ENCODE assay signal across 1 cellular context in the genomic region with DNA sequence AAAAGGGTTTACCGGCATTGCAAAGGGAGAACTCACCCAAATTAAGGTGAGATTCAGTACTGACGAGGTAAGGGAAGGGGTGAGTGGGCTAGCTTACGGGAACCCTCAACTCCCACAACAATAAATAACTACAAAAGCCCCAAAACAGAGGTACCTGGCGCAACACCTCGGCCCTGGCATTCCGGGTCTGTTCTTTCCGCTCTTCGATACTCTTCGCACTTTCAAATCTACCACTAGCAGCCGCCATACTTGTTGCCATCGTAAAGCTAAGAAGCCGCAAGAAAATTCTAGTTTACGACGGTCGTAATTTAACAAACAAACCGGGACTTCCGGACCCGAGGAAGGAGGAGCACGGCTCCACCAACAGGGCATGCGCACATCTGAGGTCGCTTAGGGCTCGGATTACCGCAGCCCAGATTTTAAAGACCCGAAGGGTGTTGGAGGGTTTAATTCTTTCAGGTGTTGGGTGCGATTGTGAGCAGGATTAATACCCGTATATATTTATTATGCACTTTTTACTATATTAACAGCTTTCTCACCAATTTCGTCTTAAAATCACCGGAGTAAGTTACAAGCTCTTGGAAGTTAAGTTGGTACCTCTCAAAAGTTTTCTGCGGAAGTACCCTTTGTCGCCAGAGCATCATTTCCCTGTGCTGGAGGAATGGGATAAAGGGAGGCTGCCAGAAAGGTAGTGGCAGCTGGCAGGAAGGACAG.
A peak's percentile ranks its signal among the peaks of the same experiment; 100 is the strongest.
TF ChIP-seq lines count a peak whose summit lies in the region.

A gene (minus strand): TSS at position 268 of the 714 bp plus-strand sequence. CDS start 9 bp downstream, at position 259.

TF ChIP-seq in GM12878, 131 proteins besides CTCF, POLR2A, EP300 and RAD21 (continued from another document and continues in another):
- TF ChIP-seq, protein P1, sequence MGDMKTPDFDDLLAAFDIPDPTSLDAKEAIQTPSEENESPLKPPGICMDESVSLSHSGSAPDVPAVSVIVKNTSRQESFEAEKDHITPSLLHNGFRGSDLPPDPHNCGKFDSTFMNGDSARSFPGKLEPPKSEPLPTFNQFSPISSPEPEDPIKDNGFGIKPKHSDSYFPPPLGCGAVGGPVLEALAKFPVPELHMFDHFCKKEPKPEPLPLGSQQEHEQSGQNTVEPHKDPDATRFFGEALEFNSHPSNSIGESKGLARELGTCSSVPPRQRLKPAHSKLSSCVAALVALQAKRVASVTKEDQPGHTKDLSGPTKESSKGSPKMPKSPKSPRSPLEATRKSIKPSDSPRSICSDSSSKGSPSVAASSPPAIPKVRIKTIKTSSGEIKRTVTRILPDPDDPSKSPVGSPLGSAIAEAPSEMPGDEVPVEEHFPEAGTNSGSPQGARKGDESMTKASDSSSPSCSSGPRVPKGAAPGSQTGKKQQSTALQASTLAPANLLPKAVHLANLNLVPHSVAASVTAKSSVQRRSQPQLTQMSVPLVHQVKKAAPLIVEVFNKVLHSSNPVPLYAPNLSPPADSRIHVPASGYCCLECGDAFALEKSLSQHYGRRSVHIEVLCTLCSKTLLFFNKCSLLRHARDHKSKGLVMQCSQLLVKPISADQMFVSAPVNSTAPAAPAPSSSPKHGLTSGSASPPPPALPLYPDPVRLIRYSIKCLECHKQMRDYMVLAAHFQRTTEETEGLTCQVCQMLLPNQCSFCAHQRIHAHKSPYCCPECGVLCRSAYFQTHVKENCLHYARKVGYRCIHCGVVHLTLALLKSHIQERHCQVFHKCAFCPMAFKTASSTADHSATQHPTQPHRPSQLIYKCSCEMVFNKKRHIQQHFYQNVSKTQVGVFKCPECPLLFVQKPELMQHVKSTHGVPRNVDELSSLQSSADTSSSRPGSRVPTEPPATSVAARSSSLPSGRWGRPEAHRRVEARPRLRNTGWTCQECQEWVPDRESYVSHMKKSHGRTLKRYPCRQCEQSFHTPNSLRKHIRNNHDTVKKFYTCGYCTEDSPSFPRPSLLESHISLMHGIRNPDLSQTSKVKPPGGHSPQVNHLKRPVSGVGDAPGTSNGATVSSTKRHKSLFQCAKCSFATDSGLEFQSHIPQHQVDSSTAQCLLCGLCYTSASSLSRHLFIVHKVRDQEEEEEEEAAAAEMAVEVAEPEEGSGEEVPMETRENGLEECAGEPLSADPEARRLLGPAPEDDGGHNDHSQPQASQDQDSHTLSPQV (IDR thresholded peaks at IDR 0.05), result no peak
- no peak for TF ChIP-seq STAT1 (conservative IDR thresholded peaks at IDR 0.05)
- TF ChIP-seq CREB1 (IDR thresholded peaks at IDR 0.05; ENCODE audit: low read depth), result peak; percentile 65
- TF ChIP-seq CBFB (IDR thresholded peaks at IDR 0.05; ENCODE audit: low read depth), result peak; percentile 75
- TF ChIP-seq, protein P2, sequence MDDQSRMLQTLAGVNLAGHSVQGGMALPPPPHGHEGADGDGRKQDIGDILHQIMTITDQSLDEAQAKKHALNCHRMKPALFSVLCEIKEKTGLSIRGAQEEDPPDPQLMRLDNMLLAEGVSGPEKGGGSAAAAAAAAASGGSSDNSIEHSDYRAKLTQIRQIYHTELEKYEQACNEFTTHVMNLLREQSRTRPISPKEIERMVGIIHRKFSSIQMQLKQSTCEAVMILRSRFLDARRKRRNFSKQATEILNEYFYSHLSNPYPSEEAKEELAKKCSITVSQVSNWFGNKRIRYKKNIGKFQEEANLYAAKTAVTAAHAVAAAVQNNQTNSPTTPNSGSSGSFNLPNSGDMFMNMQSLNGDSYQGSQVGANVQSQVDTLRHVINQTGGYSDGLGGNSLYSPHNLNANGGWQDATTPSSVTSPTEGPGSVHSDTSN (IDR thresholded peaks at IDR 0.05; ENCODE audit: insufficient replicate concordance, low read depth, low read length), result no peak
- TF ChIP-seq BRCA1 (IDR thresholded peaks at IDR 0.05; ENCODE audit: low read depth, low read length), result no peak
- TF ChIP-seq YBX1 (IDR thresholded peaks at IDR 0.05), result no peak
- no peak for TF ChIP-seq SPI1 (IDR thresholded peaks at IDR 0.05; ENCODE audit: borderline replicate concordance, insufficient read depth, low read depth, low read length)
- peak; percentile 94 for TF ChIP-seq POLR2AphosphoS5 (IDR thresholded peaks at IDR 0.05; ENCODE audit: low read length)
- TF ChIP-seq RCOR1 (conservative IDR thresholded peaks at IDR 0.05; ENCODE audit: low read depth, low read length), result no peak
- TF ChIP-seq SP1 (IDR thresholded peaks at IDR 0.05; ENCODE audit: low read depth, low read length), result no peak
- TF ChIP-seq ATF7 (IDR thresholded peaks at IDR 0.05; ENCODE audit: low read depth), result peak; percentile 51
- TF ChIP-seq ZNF622 (IDR thresholded peaks at IDR 0.05), result no peak
- no peak for TF ChIP-seq HDAC6 (IDR thresholded peaks at IDR 0.05; ENCODE audit: unreplicated experiment)
- TF ChIP-seq, protein P3, sequence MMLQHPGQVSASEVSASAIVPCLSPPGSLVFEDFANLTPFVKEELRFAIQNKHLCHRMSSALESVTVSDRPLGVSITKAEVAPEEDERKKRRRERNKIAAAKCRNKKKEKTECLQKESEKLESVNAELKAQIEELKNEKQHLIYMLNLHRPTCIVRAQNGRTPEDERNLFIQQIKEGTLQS (IDR thresholded peaks at IDR 0.05; ENCODE audit: borderline replicate concordance, extremely low read depth, low read depth, low read length), result peak; percentile 93
- TF ChIP-seq SMC3 (IDR thresholded peaks at IDR 0.05; ENCODE audit: borderline replicate concordance, low read length), result no peak
- TF ChIP-seq ZNF384 (IDR thresholded peaks at IDR 0.05; ENCODE audit: borderline replicate concordance, low read depth, low read length), result no peak
- TF ChIP-seq CEBPB (IDR thresholded peaks at IDR 0.05; ENCODE audit: borderline replicate concordance in 1 of 2, low read depth in 2 of 2, low read length in 2 of 2), result no peak
- 0 out of 2 replicates have a peak, but pooled peaks have one; percentile 34 for TF ChIP-seq TARDBP (IDR thresholded peaks at IDR 0.05; ENCODE audit: borderline replicate concordance)
- no peak for TF ChIP-seq CHD4 (IDR thresholded peaks at IDR 0.05)
- no peak for TF ChIP-seq NR2C2 (IDR thresholded peaks at IDR 0.05; ENCODE audit: borderline replicate concordance, control insufficient read depth, insufficient read length, low read depth)
- TF ChIP-seq, protein P4, sequence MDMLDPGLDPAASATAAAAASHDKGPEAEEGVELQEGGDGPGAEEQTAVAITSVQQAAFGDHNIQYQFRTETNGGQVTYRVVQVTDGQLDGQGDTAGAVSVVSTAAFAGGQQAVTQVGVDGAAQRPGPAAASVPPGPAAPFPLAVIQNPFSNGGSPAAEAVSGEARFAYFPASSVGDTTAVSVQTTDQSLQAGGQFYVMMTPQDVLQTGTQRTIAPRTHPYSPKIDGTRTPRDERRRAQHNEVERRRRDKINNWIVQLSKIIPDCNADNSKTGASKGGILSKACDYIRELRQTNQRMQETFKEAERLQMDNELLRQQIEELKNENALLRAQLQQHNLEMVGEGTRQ (IDR thresholded peaks at IDR 0.05; ENCODE audit: borderline replicate concordance, low read depth, low read length), result no peak
- no peak for TF ChIP-seq SUPT20H (IDR thresholded peaks at IDR 0.05; ENCODE audit: borderline replicate concordance, control insufficient read depth, low read depth, low read length)
- no peak for TF ChIP-seq BMI1 (IDR thresholded peaks at IDR 0.05; ENCODE audit: borderline replicate concordance)
- TF ChIP-seq BHLHE40 (IDR thresholded peaks at IDR 0.05; ENCODE audit: borderline replicate concordance in 1 of 2, low read depth in 2 of 2, low read length in 1 of 2), result 0 out of 4 replicates have a peak, but pooled peaks of 1 of the 2 experiments have one; percentile 13
- TF ChIP-seq SRF (IDR thresholded peaks at IDR 0.05; ENCODE audit: low read depth in 2 of 2, low read length in 2 of 2), result 0 out of 4 replicates have a peak, but pooled peaks of 1 of the 2 experiments have one; percentile 38
- TF ChIP-seq STAT3 (IDR thresholded peaks at IDR 0.05; ENCODE audit: low read depth, low read length), result no peak
- TF ChIP-seq NFXL1 (IDR thresholded peaks at IDR 0.05; ENCODE audit: borderline replicate concordance), result no peak
- TF ChIP-seq, protein P5, sequence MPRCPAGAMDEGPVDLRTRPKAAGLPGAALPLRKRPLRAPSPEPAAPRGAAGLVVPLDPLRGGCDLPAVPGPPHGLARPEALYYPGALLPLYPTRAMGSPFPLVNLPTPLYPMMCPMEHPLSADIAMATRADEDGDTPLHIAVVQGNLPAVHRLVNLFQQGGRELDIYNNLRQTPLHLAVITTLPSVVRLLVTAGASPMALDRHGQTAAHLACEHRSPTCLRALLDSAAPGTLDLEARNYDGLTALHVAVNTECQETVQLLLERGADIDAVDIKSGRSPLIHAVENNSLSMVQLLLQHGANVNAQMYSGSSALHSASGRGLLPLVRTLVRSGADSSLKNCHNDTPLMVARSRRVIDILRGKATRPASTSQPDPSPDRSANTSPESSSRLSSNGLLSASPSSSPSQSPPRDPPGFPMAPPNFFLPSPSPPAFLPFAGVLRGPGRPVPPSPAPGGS (IDR thresholded peaks at IDR 0.05; ENCODE audit: borderline replicate concordance, insufficient read depth, low read depth, low read length, poor library complexity, severe bottlenecking), result no peak
- TF ChIP-seq WRNIP1 (IDR thresholded peaks at IDR 0.05; ENCODE audit: borderline replicate concordance, low read depth, low read length), result no peak
- TF ChIP-seq TAF1 (IDR thresholded peaks at IDR 0.05; ENCODE audit: borderline replicate concordance, low read depth, low read length), result peak; percentile 99
- TF ChIP-seq, protein P6, sequence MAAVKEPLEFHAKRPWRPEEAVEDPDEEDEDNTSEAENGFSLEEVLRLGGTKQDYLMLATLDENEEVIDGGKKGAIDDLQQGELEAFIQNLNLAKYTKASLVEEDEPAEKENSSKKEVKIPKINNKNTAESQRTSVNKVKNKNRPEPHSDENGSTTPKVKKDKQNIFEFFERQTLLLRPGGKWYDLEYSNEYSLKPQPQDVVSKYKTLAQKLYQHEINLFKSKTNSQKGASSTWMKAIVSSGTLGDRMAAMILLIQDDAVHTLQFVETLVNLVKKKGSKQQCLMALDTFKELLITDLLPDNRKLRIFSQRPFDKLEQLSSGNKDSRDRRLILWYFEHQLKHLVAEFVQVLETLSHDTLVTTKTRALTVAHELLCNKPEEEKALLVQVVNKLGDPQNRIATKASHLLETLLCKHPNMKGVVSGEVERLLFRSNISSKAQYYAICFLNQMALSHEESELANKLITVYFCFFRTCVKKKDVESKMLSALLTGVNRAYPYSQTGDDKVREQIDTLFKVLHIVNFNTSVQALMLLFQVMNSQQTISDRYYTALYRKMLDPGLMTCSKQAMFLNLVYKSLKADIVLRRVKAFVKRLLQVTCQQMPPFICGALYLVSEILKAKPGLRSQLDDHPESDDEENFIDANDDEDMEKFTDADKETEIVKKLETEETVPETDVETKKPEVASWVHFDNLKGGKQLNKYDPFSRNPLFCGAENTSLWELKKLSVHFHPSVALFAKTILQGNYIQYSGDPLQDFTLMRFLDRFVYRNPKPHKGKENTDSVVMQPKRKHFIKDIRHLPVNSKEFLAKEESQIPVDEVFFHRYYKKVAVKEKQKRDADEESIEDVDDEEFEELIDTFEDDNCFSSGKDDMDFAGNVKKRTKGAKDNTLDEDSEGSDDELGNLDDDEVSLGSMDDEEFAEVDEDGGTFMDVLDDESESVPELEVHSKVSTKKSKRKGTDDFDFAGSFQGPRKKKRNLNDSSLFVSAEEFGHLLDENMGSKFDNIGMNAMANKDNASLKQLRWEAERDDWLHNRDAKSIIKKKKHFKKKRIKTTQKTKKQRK (IDR thresholded peaks at IDR 0.05; ENCODE audit: low read depth, low read length), result no peak
- TF ChIP-seq, protein P7, sequence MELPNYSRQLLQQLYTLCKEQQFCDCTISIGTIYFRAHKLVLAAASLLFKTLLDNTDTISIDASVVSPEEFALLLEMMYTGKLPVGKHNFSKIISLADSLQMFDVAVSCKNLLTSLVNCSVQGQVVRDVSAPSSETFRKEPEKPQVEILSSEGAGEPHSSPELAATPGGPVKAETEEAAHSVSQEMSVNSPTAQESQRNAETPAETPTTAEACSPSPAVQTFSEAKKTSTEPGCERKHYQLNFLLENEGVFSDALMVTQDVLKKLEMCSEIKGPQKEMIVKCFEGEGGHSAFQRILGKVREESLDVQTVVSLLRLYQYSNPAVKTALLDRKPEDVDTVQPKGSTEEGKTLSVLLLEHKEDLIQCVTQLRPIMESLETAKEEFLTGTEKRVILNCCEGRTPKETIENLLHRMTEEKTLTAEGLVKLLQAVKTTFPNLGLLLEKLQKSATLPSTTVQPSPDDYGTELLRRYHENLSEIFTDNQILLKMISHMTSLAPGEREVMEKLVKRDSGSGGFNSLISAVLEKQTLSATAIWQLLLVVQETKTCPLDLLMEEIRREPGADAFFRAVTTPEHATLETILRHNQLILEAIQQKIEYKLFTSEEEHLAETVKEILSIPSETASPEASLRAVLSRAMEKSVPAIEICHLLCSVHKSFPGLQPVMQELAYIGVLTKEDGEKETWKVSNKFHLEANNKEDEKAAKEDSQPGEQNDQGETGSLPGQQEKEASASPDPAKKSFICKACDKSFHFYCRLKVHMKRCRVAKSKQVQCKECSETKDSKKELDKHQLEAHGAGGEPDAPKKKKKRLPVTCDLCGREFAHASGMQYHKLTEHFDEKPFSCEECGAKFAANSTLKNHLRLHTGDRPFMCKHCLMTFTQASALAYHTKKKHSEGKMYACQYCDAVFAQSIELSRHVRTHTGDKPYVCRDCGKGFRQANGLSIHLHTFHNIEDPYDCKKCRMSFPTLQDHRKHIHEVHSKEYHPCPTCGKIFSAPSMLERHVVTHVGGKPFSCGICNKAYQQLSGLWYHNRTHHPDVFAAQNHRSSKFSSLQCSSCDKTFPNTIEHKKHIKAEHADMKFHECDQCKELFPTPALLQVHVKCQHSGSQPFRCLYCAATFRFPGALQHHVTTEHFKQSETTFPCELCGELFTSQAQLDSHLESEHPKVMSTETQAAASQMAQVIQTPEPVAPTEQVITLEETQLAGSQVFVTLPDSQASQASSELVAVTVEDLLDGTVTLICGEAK (IDR thresholded peaks at IDR 0.05; ENCODE audit: borderline replicate concordance), result peak; percentile 51; the same call in 1 of the 2 replicates
- no peak for TF ChIP-seq HDGF (IDR thresholded peaks at IDR 0.05)
- no peak for TF ChIP-seq MXI1 (IDR thresholded peaks at IDR 0.05; ENCODE audit: low read depth, low read length)
- TF ChIP-seq, protein P8, sequence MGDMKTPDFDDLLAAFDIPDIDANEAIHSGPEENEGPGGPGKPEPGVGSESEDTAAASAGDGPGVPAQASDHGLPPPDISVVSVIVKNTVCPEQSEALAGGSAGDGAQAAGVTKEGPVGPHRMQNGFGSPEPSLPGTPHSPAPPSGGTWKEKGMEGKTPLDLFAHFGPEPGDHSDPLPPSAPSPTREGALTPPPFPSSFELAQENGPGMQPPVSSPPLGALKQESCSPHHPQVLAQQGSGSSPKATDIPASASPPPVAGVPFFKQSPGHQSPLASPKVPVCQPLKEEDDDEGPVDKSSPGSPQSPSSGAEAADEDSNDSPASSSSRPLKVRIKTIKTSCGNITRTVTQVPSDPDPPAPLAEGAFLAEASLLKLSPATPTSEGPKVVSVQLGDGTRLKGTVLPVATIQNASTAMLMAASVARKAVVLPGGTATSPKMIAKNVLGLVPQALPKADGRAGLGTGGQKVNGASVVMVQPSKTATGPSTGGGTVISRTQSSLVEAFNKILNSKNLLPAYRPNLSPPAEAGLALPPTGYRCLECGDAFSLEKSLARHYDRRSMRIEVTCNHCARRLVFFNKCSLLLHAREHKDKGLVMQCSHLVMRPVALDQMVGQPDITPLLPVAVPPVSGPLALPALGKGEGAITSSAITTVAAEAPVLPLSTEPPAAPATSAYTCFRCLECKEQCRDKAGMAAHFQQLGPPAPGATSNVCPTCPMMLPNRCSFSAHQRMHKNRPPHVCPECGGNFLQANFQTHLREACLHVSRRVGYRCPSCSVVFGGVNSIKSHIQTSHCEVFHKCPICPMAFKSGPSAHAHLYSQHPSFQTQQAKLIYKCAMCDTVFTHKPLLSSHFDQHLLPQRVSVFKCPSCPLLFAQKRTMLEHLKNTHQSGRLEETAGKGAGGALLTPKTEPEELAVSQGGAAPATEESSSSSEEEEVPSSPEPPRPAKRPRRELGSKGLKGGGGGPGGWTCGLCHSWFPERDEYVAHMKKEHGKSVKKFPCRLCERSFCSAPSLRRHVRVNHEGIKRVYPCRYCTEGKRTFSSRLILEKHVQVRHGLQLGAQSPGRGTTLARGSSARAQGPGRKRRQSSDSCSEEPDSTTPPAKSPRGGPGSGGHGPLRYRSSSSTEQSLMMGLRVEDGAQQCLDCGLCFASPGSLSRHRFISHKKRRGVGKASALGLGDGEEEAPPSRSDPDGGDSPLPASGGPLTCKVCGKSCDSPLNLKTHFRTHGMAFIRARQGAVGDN (IDR thresholded peaks at IDR 0.05), result no peak
